8 cellular contexts compared by ENCODE assay signal in the genomic region with DNA sequence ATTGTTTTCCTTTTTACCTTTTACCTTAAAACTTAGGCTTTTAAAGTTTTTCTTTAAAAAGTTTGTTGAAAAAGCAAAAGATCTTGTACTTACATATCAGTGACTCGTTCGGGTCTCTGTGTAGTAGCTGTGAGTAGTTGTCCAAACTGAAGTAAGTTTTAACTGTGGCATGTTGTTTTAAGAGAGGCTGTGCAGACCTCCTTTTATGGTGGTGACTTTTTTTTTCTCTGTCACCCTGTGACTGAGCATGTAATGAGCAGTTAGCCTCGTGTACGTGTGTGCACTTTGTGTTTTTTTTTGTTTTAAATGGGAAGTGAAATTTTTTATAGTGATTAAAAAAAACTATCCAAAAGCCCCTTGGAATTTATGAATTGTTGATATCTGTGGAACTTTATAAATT. TPM values are rescaled to one million over a fixed set of nuclear protein-coding genes. Genes with fewer than 3 reads are reported as not detected.
DNase-seq lines count a peak whose midpoint lies in the region; ATAC-seq, FAIRE-seq and TF ChIP-seq lines count a peak whose summit lies in the region.

A gene with protein sequence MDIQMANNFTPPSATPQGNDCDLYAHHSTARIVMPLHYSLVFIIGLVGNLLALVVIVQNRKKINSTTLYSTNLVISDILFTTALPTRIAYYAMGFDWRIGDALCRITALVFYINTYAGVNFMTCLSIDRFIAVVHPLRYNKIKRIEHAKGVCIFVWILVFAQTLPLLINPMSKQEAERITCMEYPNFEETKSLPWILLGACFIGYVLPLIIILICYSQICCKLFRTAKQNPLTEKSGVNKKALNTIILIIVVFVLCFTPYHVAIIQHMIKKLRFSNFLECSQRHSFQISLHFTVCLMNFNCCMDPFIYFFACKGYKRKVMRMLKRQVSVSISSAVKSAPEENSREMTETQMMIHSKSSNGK (minus strand): TSS at position 153 of the 400 bp plus-strand sequence. CDS start 11,254 bp downstream, outside the sequence.

- peak within 1 kb of the TSS; percentile 92 for H3K4me3 Mint-ChIP-seq in T-helper 2 cell treated with Interferon-gamma antibody and Interleukin-4, amounts not matched to agents 5 μg/mL and 100 μg/mL, for 36 hours
- peak within 1 kb of the TSS; percentile 93 to 99 for H3K4me3 Mint-ChIP-seq in stimulated activated naive B cell treated with anti-CD40 and anti-IgM and Interleukin-4, amounts not matched to agents 10 μg/mL and 1 μg/mL and 100 μg/mL, for 72 hours

- TF ChIP-seq EP300 in A549 (IDR thresholded peaks at IDR 0.05) = no peak

- H3K4me3 ChIP-seq in A549 = no peak within 1 kb of the TSS
- H3K4me3 ChIP-seq in right atrium auricular region = peak within 1 kb of the TSS; percentile 12 to 20

- ATAC-seq in A549 (peak in 1 of 2 experiments; percentile 35; a peak in 1 of 6 replicates), GM19035 (IDR thresholded peaks at IDR 0.05; ENCODE audit: unreplicated experiment) (peak; percentile 61), HG03103 (IDR thresholded peaks at IDR 0.05; ENCODE audit: low read depth, unreplicated experiment) (peak; percentile 45)
- peak; percentile 64 to 73 for ATAC-seq in stimulated activated naive B cell treated with anti-CD40 and anti-IgM and Interleukin-4, amounts not matched to agents 10 μg/mL and 1 μg/mL and 100 μg/mL, for 72 hours (replicated peaks)

- peaks cover 58% of the 10 kb centered on the region for H3K4me1 Mint-ChIP-seq in T-helper 2 cell treated with Interferon-gamma antibody and Interleukin-4, amounts not matched to agents 5 μg/mL and 100 μg/mL, for 36 hours (ENCODE audit: low read depth)
- H3K4me1 Mint-ChIP-seq in stimulated activated naive B cell treated with anti-CD40 and anti-IgM and Interleukin-4, amounts not matched to agents 10 μg/mL and 1 μg/mL and 100 μg/mL, for 72 hours = peaks cover 48 to 75% of the 10 kb centered on the region in 2 donors

- no peaks in the 10 kb centered on the region for H3K36me3 ChIP-seq in right atrium auricular region

- peaks cover 37% of the 10 kb centered on the region for H3K4me1 ChIP-seq in A549
- H3K4me1 ChIP-seq in right atrium auricular region = peaks cover 0 to 12% of the 10 kb centered on the region in 2 donors

- H3K9me3 Mint-ChIP-seq in T-helper 2 cell treated with Interferon-gamma antibody and Interleukin-4, amounts not matched to agents 5 μg/mL and 100 μg/mL, for 36 hours = no peaks in the 10 kb centered on the region
- H3K9me3 Mint-ChIP-seq in stimulated activated naive B cell treated with anti-CD40 and anti-IgM and Interleukin-4, amounts not matched to agents 10 μg/mL and 1 μg/mL and 100 μg/mL, for 72 hours = no peaks in the 10 kb centered on the region

- H3K27me3 ChIP-seq in right atrium auricular region = no peaks in the 10 kb centered on the region

- no peaks in the 10 kb centered on the region for H3K27me3 Mint-ChIP-seq in T-helper 2 cell treated with Interferon-gamma antibody and Interleukin-4, amounts not matched to agents 5 μg/mL and 100 μg/mL, for 36 hours (ENCODE audit: low read depth)
- no peaks in the 10 kb centered on the region for H3K27me3 Mint-ChIP-seq in stimulated activated naive B cell treated with anti-CD40 and anti-IgM and Interleukin-4, amounts not matched to agents 10 μg/mL and 1 μg/mL and 100 μg/mL, for 72 hours

- WGBS in A549 (ENCODE audit: missing lambda C conversion rate) = 43% methylated on average over 4 of the region's 4 CpGs

- CTCF ChIA-PET in A549 (lab: Yijun Ruan, JAX) = no interaction called here

- no peak for FAIRE-seq in A549 (lab: Jason Lieb, UNC)

- DNase-seq in A549 (ENCODE audit: low read depth in 1 of 2, low spot score in 1 of 2) (no peak), right atrium auricular region (ENCODE audit: low spot score) (no peak), T1000 (lab: John Stamatoyannopoulos, UW) (no peak), cortex of kidney (lab: John Stamatoyannopoulos, UW) (no peak)
- no peak for DNase-seq in T-helper 2 cell treated with Interferon-gamma antibody and Interleukin-4, amounts not matched to agents 5 μg/mL and 100 μg/mL, for 36 hours (ENCODE audit: low spot score)
- peak; percentile 48 for DNase-seq in stimulated activated naive B cell treated with anti-CD40 and anti-IgM and Interleukin-4, amounts not matched to agents 10 μg/mL and 1 μg/mL and 100 μg/mL, for 72 hours

- no peak for TF ChIP-seq POLR2A in A549 (IDR thresholded peaks at IDR 0.05; ENCODE audit: low read length)

- POLR2A ChIA-PET in A549 (lab: Yijun Ruan, JAX) = no interaction called here

- H3K9me3 ChIP-seq in A549 (no peaks in the 10 kb centered on the region), right atrium auricular region (no peaks in the 10 kb centered on the region)

- peak within 1 kb of the TSS; percentile 24 for H3K4me2 ChIP-seq in A549

- peaks cover 53% of the 10 kb centered on the region for H3K36me3 Mint-ChIP-seq in T-helper 2 cell treated with Interferon-gamma antibody and Interleukin-4, amounts not matched to agents 5 μg/mL and 100 μg/mL, for 36 hours (ENCODE audit: low read depth)
- peaks cover 52 to 72% of the 10 kb centered on the region in 2 donors for H3K36me3 Mint-ChIP-seq in stimulated activated naive B cell treated with anti-CD40 and anti-IgM and Interleukin-4, amounts not matched to agents 10 μg/mL and 1 μg/mL and 100 μg/mL, for 72 hours

- TF ChIP-seq RAD21 in A549 (conservative IDR thresholded peaks at IDR 0.05 in 1 of 2, IDR thresholded peaks at IDR 0.05 in 1 of 2) = no peak

- H3K27ac ChIP-seq in A549 (no peak within 1 kb of the TSS), right atrium auricular region (peak within 1 kb of the TSS; percentile 59 to 64)

- TF ChIP-seq CTCF in A549 (IDR thresholded peaks at IDR 0.05) (no peak), right atrium auricular region (IDR thresholded peaks at IDR 0.05) (no peak)

- peak within 1 kb of the TSS; percentile 89 for H3K27ac Mint-ChIP-seq in T-helper 2 cell treated with Interferon-gamma antibody and Interleukin-4, amounts not matched to agents 5 μg/mL and 100 μg/mL, for 36 hours
- H3K27ac Mint-ChIP-seq in stimulated activated naive B cell treated with anti-CD40 and anti-IgM and Interleukin-4, amounts not matched to agents 10 μg/mL and 1 μg/mL and 100 μg/mL, for 72 hours = peak within 1 kb of the TSS; percentile 98

TF ChIP-seq in A549, 52 proteins besides CTCF, POLR2A, EP300 and RAD21 (continues in another document):
- TF ChIP-seq, protein P1, sequence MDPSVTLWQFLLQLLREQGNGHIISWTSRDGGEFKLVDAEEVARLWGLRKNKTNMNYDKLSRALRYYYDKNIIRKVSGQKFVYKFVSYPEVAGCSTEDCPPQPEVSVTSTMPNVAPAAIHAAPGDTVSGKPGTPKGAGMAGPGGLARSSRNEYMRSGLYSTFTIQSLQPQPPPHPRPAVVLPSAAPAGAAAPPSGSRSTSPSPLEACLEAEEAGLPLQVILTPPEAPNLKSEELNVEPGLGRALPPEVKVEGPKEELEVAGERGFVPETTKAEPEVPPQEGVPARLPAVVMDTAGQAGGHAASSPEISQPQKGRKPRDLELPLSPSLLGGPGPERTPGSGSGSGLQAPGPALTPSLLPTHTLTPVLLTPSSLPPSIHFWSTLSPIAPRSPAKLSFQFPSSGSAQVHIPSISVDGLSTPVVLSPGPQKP (IDR thresholded peaks at IDR 0.05; ENCODE audit: low read depth, low read length) = no peak
- TF ChIP-seq HOXB5 (CRISPR knock-in tag; IDR thresholded peaks at IDR 0.05) (no peak), SREBF2 (IDR thresholded peaks at IDR 0.05) (no peak), RCOR1 (IDR thresholded peaks at IDR 0.05; ENCODE audit: low read depth, low read length) (no peak)
- TF ChIP-seq, protein P2, sequence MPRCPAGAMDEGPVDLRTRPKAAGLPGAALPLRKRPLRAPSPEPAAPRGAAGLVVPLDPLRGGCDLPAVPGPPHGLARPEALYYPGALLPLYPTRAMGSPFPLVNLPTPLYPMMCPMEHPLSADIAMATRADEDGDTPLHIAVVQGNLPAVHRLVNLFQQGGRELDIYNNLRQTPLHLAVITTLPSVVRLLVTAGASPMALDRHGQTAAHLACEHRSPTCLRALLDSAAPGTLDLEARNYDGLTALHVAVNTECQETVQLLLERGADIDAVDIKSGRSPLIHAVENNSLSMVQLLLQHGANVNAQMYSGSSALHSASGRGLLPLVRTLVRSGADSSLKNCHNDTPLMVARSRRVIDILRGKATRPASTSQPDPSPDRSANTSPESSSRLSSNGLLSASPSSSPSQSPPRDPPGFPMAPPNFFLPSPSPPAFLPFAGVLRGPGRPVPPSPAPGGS (IDR thresholded peaks at IDR 0.05) = no peak
- TF ChIP-seq, protein P3, sequence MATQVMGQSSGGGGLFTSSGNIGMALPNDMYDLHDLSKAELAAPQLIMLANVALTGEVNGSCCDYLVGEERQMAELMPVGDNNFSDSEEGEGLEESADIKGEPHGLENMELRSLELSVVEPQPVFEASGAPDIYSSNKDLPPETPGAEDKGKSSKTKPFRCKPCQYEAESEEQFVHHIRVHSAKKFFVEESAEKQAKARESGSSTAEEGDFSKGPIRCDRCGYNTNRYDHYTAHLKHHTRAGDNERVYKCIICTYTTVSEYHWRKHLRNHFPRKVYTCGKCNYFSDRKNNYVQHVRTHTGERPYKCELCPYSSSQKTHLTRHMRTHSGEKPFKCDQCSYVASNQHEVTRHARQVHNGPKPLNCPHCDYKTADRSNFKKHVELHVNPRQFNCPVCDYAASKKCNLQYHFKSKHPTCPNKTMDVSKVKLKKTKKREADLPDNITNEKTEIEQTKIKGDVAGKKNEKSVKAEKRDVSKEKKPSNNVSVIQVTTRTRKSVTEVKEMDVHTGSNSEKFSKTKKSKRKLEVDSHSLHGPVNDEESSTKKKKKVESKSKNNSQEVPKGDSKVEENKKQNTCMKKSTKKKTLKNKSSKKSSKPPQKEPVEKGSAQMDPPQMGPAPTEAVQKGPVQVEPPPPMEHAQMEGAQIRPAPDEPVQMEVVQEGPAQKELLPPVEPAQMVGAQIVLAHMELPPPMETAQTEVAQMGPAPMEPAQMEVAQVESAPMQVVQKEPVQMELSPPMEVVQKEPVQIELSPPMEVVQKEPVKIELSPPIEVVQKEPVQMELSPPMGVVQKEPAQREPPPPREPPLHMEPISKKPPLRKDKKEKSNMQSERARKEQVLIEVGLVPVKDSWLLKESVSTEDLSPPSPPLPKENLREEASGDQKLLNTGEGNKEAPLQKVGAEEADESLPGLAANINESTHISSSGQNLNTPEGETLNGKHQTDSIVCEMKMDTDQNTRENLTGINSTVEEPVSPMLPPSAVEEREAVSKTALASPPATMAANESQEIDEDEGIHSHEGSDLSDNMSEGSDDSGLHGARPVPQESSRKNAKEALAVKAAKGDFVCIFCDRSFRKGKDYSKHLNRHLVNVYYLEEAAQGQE (IDR thresholded peaks at IDR 0.05) = no peak
- TF ChIP-seq, protein P4, sequence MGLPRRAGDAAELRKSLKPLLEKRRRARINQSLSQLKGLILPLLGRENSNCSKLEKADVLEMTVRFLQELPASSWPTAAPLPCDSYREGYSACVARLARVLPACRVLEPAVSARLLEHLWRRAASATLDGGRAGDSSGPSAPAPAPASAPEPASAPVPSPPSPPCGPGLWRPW (IDR thresholded peaks at IDR 0.05) = no peak

RNA-seq across cellular contexts. Expression of the gene that starts here (rescaled TPM):
- polyA plus RNA-seq in A549 (2011; rRNA removed) = not detected in 2 replicates
- not detected in 2 replicates for polyA plus RNA-seq in A549 (2012; cell fraction: cytosol; rRNA removed)
- not detected in 2 replicates for polyA plus RNA-seq in A549 (2012; cell fraction: nucleus; rRNA removed)
- polyA plus RNA-seq in A549 (2017; fragmentation: RNase III; extraction: RNeasy Plus Mini Kit Qiagen cat#74134 plus additional on column Dnase treatment) = not detected in 3 replicates
- not detected in 2 replicates for polyA minus RNA-seq in A549 (2011; rRNA and poly(A)+ RNA removed)
- 10 to 100 TPM in 1 of 2 donors, 1 to 10 TPM in 1; 7.6 to 13.3 TPM for total RNA-seq in right atrium auricular region

Comparison
In these comparisons a context has a peak if more than half of its experiments do, and no peak if none do; other contexts are left out.
1. H3K27ac ChIP-seq: peak in right atrium auricular region (2 of 2); none in A549 (0 of 2).